14 cellular contexts compared by ENCODE assay signal in the genomic region with DNA sequence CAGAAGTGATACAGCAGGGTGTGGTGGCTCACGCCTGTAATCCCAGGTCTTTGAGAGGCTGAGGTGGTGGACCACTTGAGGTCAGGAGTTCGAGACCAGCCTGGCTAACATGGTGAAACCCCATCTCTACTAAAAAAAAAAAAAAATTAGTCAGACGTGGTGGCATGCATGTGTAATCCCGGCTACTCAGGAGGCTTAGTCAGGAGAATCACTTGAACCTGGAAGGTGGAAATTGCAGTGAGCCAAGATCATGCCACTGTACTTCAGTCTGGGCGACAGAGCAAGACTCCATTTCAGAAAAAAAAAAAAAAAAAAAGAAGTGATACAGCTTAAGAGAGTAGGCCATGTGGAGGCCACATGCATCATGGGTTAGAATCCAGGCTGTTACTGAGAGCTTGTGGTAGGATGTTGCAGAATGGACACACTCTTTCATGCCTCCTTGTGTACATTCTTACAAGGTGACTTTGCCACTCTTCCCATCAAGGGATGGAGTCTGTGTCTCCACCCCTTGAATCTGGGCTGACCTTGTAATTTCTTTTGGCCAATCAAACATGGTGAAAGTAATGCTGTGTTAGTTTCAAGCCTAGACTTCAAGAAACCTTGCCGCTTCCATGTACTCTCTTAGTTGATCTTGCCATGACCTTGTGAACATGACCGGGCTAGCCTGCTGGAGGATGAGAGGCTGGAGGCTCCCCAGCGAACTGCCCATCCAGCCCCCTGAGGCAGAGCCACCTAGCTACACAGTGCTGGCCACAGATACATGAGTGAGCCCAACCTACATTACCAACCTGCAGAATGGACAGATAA. TPM values are rescaled to one million over a fixed set of nuclear protein-coding genes. Genes with fewer than 3 reads are reported as not detected.
DNase-seq lines count a peak whose midpoint lies in the region; ATAC-seq and TF ChIP-seq lines count a peak whose summit lies in the region.
"Had no signal": no experiment of that assay in that cellular context is flagged by ENCODE, and none has a peak within 500 bp of the region (broad histone marks: within the 10 kb centered on the region; RNA-seq: fewer than 3 reads in every experiment).

No MANE protein-coding gene starts in this region.

- H3K27ac ChIP-seq in OCI-LY1 (ENCODE audit: low read depth, low read length, poor library complexity, severe bottlenecking) = peak overlapping the region; percentile 99
- H3K27ac ChIP-seq in upper lobe of right lung = no peak overlapping the region
- H3K27ac ChIP-seq: dorsolateral prefrontal cortex, gastrocnemius medialis had no signal

- H3K9me2 ChIP-seq in OCI-LY1 (ENCODE audit: low read depth, low read length) = no peaks in the 10 kb centered on the region

- H3K4me3 ChIP-seq in OCI-LY1 (ENCODE audit: low read depth, low read length, poor library complexity, severe bottlenecking) (no peak overlapping the region), upper lobe of right lung (no peak overlapping the region)
- H3K4me3 ChIP-seq: dorsolateral prefrontal cortex, gastrocnemius medialis had no signal

- H3K79me2 ChIP-seq in OCI-LY1 (ENCODE audit: insufficient read depth, low read length) = no peaks in the 10 kb centered on the region

- no peak for ATAC-seq in natural killer cell
- ATAC-seq in natural killer cell treated with Interleukin-12 subunit alpha and Interleukin-12 subunit beta and Interleukin-15 and Interleukin-18, amount 100 ng/mL, for 72 hours = no peak
- no peak for ATAC-seq in upper lobe of right lung
- ATAC-seq: gastrocnemius medialis had no signal

- H3K9me3 Mint-ChIP-seq in natural killer cell (no peaks in the 10 kb centered on the region), mesothelial cell of epicardium (peaks cover 14% of the 10 kb centered on the region)
- H3K9me3 Mint-ChIP-seq in natural killer cell treated with Interleukin-12 subunit alpha and Interleukin-12 subunit beta and Interleukin-15 and Interleukin-18, amount 100 ng/mL, for 72 hours = peaks cover 4% of the 10 kb centered on the region
- H3K9me3 Mint-ChIP-seq in dendritic cell treated with granulocyte-macrophage colony-stimulating factor and Interleukin-4, amounts not matched to agents 40 ng/mL and 50 ng/mL, for 4 days = peaks cover 10% of the 10 kb centered on the region

- H3K27ac Mint-ChIP-seq in natural killer cell (peak overlapping the region; percentile 95 to 96), mesothelial cell of epicardium (no peak overlapping the region)
- H3K27ac Mint-ChIP-seq in natural killer cell treated with Interleukin-12 subunit alpha and Interleukin-12 subunit beta and Interleukin-15 and Interleukin-18, amount 100 ng/mL, for 72 hours = peak overlapping the region in 1 of 2 donors; percentile 33
- peak overlapping the region; percentile 59 for H3K27ac Mint-ChIP-seq in dendritic cell treated with granulocyte-macrophage colony-stimulating factor and Interleukin-4, amounts not matched to agents 40 ng/mL and 50 ng/mL, for 4 days

- no peaks in the 10 kb centered on the region for H3K36me3 Mint-ChIP-seq in natural killer cell
- H3K36me3 Mint-ChIP-seq in natural killer cell treated with Interleukin-12 subunit alpha and Interleukin-12 subunit beta and Interleukin-15 and Interleukin-18, amount 100 ng/mL, for 72 hours = no peaks in the 10 kb centered on the region
- no peaks in the 10 kb centered on the region for H3K36me3 Mint-ChIP-seq in dendritic cell treated with granulocyte-macrophage colony-stimulating factor and Interleukin-4, amounts not matched to agents 40 ng/mL and 50 ng/mL, for 4 days (ENCODE audit: low read depth)
- no peaks in the 10 kb centered on the region for H3K36me3 Mint-ChIP-seq in mesothelial cell of epicardium

- H4K20me1 ChIP-seq in OCI-LY1 (ENCODE audit: insufficient read depth, low read length) = no peaks in the 10 kb centered on the region

- H3K4me1 Mint-ChIP-seq in natural killer cell = peaks cover 51 to 52% of the 10 kb centered on the region in 2 donors
- peaks cover 41 to 42% of the 10 kb centered on the region in 2 donors for H3K4me1 Mint-ChIP-seq in natural killer cell treated with Interleukin-12 subunit alpha and Interleukin-12 subunit beta and Interleukin-15 and Interleukin-18, amount 100 ng/mL, for 72 hours (ENCODE audit: low read depth in 2 of 2)
- H3K4me1 Mint-ChIP-seq in dendritic cell treated with granulocyte-macrophage colony-stimulating factor and Interleukin-4, amounts not matched to agents 40 ng/mL and 50 ng/mL, for 4 days (ENCODE audit: low read depth) = peaks cover 63% of the 10 kb centered on the region
- peaks cover 13% of the 10 kb centered on the region for H3K4me1 Mint-ChIP-seq in mesothelial cell of epicardium

- H2AFZ ChIP-seq in OCI-LY1 (ENCODE audit: low read length) = no peak overlapping the region

- DNase-seq in natural killer cell (no peak), upper lobe of right lung (peak; percentile 43), HEK293T (ENCODE audit: extremely low spot score) (no peak), mesothelial cell of epicardium (ENCODE audit: low spot score in 2 of 2, unreplicated experiment in 2 of 2) (no peak)
- DNase-seq in natural killer cell treated with Interleukin-12 subunit alpha and Interleukin-12 subunit beta and Interleukin-15 and Interleukin-18, amount 100 ng/mL, for 72 hours (ENCODE audit: low spot score) = no peak
- no peak for DNase-seq in stimulated activated CD4-positive, alpha-beta T cell treated with anti-CD3 and anti-CD28 coated beads, Interleukin-4, amount 100 ng/mL, for 24 hours
- DNase-seq: amniotic stem cell; dorsolateral prefrontal cortex; gastrocnemius medialis; stimulated activated CD4-positive, alpha-beta T cell treated with anti-CD3 and anti-CD28 coated beads, Interleukin-2, amount 100 ng/mL, for 48 hours; SW 1271 had no signal

- POLR2A ChIA-PET in HEK293T (lab: Yijun Ruan, JAX) = no interaction called here

- no peaks in the 10 kb centered on the region for H3K27me3 ChIP-seq in OCI-LY1 (ENCODE audit: insufficient read depth, low read length)
- no peaks in the 10 kb centered on the region for H3K27me3 ChIP-seq in upper lobe of right lung
- H3K27me3 ChIP-seq: dorsolateral prefrontal cortex, gastrocnemius medialis had no signal

- TF ChIP-seq CTCF in natural killer cell (IDR thresholded peaks at IDR 0.05) (no peak), OCI-LY1 (IDR thresholded peaks at IDR 0.05; ENCODE audit: low read length) (no peak), upper lobe of right lung (IDR thresholded peaks at IDR 0.05) (no peak), mesothelial cell of epicardium (IDR thresholded peaks at IDR 0.05; ENCODE audit: unreplicated experiment) (no peak)

- H3K4me1 ChIP-seq in OCI-LY1 (ENCODE audit: insufficient read depth, low read length, severe bottlenecking) (peaks cover 59% of the 10 kb centered on the region), upper lobe of right lung (peaks cover 39% of the 10 kb centered on the region)

- H3K27me3 Mint-ChIP-seq in natural killer cell (ENCODE audit: low read depth in 2 of 2) = no peaks in the 10 kb centered on the region
- H3K27me3 Mint-ChIP-seq in natural killer cell treated with Interleukin-12 subunit alpha and Interleukin-12 subunit beta and Interleukin-15 and Interleukin-18, amount 100 ng/mL, for 72 hours = no peaks in the 10 kb centered on the region
- peaks cover 4% of the 10 kb centered on the region for H3K27me3 Mint-ChIP-seq in dendritic cell treated with granulocyte-macrophage colony-stimulating factor and Interleukin-4, amounts not matched to agents 40 ng/mL and 50 ng/mL, for 4 days
- H3K27me3 Mint-ChIP-seq in mesothelial cell of epicardium (ENCODE audit: low read depth) = no peaks in the 10 kb centered on the region
- H3K27me3 Mint-ChIP-seq: stimulated activated naive CD8-positive, alpha-beta T cell treated with anti-CD3 and anti-CD28 coated beads, Interleukin-15, amount 100 ng/mL, for 72 hours had no signal

- H3K9ac ChIP-seq in OCI-LY1 (ENCODE audit: low read length) = no peak overlapping the region

- CTCF ChIA-PET in HEK293T (lab: Yijun Ruan, JAX) = no interaction called here

- intact Hi-C loops in natural killer cell (cut with micrococcal nuclease) = loop anchor here (5.0 kb wide), 1 partner anchor 149 kb away; no protein-coding TSS in a partner anchor
- intact Hi-C loops in dendritic cell treated with granulocyte-macrophage colony-stimulating factor and Interleukin-4, amounts not matched to agents 40 ng/mL and 50 ng/mL, for 4 days (cut with micrococcal nuclease) = loop anchor here (10.0 kb wide), 1 partner anchor 49 kb away; a partner anchor contains a TSS
- intact Hi-C loops in upper lobe of right lung (cut with DNase I) = no loop called here

- H3K36me3 ChIP-seq in OCI-LY1 (ENCODE audit: insufficient read depth, low read length) (no peaks in the 10 kb centered on the region; the same call in 1 of the 2 replicates), upper lobe of right lung (no peaks in the 10 kb centered on the region)
- H3K36me3 ChIP-seq: gastrocnemius medialis had no signal

- H3K9me3 ChIP-seq in OCI-LY1 (ENCODE audit: low read length) = peaks cover 6% of the 10 kb centered on the region; the same call in 1 of the 2 replicates
- no peaks in the 10 kb centered on the region for H3K9me3 ChIP-seq in upper lobe of right lung
- H3K9me3 ChIP-seq: gastrocnemius medialis had no signal

- H3K4me3 Mint-ChIP-seq in natural killer cell (no peak overlapping the region), mesothelial cell of epicardium (no peak overlapping the region)
- no peak overlapping the region for H3K4me3 Mint-ChIP-seq in natural killer cell treated with Interleukin-12 subunit alpha and Interleukin-12 subunit beta and Interleukin-15 and Interleukin-18, amount 100 ng/mL, for 72 hours
- H3K4me3 Mint-ChIP-seq in dendritic cell treated with granulocyte-macrophage colony-stimulating factor and Interleukin-4, amounts not matched to agents 40 ng/mL and 50 ng/mL, for 4 days = no peak overlapping the region
- H3K4me3 Mint-ChIP-seq: stimulated activated naive CD8-positive, alpha-beta T cell treated with anti-CD3 and anti-CD28 coated beads, Interleukin-15, amount 100 ng/mL, for 72 hours had no signal

- no peaks in the 10 kb centered on the region for H3F3A ChIP-seq in OCI-LY1 (ENCODE audit: insufficient read depth, low read length)

- no peak overlapping the region for H3K4me2 ChIP-seq in OCI-LY1 (ENCODE audit: low read length)

TF ChIP-seq in HEK293T, 16 proteins besides CTCF, POLR2A, EP300 and RAD21 (continues in another document):
- no peak for TF ChIP-seq LEF1 (IDR thresholded peaks at IDR 0.05; ENCODE audit: borderline replicate concordance)

RNA-seq across cellular contexts. Expression of a gene that starts 12.3 kb away (rescaled TPM):
- total RNA-seq in natural killer cell (not detected), upper lobe of right lung (not detected), mesothelial cell of epicardium (not detected in 3 replicates)
- not detected for total RNA-seq in natural killer cell treated with Interleukin-12 subunit alpha and Interleukin-12 subunit beta and Interleukin-15 and Interleukin-18, amount 100 ng/mL, for 72 hours
- total RNA-seq: gastrocnemius medialis had no signal

RNA-seq across cellular contexts. Expression of a gene that starts 32.6 kb away (rescaled TPM):
- total RNA-seq in natural killer cell (1 to 10 TPM; 3.4 to 6.9 (median 6.7) TPM), upper lobe of right lung (79.1 TPM), mesothelial cell of epicardium (48.9 to 54.7 TPM (median 51.9 TPM) in 3 replicates)
- 1 to 10 TPM; 1.5 to 2.7 TPM for total RNA-seq in natural killer cell treated with Interleukin-12 subunit alpha and Interleukin-12 subunit beta and Interleukin-15 and Interleukin-18, amount 100 ng/mL, for 72 hours

RNA-seq across cellular contexts. Expression of a gene that starts 52.5 kb away (rescaled TPM):
- 100 to 1,000 TPM; 243 to 253 (median 250) TPM for total RNA-seq in natural killer cell
- total RNA-seq in natural killer cell treated with Interleukin-12 subunit alpha and Interleukin-12 subunit beta and Interleukin-15 and Interleukin-18, amount 100 ng/mL, for 72 hours = 100 to 1,000 TPM in 1 of 2 donors, 10 to 100 TPM in 1; 90.4 to 102 TPM
- 152 TPM for total RNA-seq in upper lobe of right lung
- 135 to 154 TPM (median 137 TPM) in 3 replicates for total RNA-seq in mesothelial cell of epicardium
